In the genomic region with DNA sequence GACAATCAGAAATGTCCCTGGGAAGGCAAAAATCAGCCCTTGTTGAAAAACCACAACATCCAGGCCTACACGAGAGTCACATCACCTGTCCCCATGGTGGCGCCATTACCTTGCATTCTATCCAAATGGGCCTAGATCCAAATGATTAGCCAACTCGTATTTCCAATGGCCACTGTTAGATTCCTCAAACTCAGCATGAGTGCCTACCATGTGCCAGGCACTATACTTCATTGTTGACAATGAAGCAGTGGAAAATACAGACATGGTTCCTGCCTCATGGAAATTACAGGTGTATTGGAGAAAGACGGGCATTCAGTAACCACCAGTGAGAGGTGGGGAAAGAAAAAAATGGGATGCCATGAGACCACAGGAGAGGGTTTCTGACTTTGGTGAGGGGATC, we compare ENCODE assay signal across 8 cellular contexts. TPM values are rescaled to one million over a fixed set of nuclear protein-coding genes. Genes with fewer than 3 reads are reported as not detected.
DNase-seq lines count a peak whose midpoint lies in the region; ATAC-seq and TF ChIP-seq lines count a peak whose summit lies in the region.

No MANE protein-coding gene starts in this region.

- peak; percentile 75 for TF ChIP-seq CTCF in OCI-LY7 (conservative IDR thresholded peaks at IDR 0.05; ENCODE audit: low read length)
- peak; percentile 54 to 70 for TF ChIP-seq CTCF in mammary epithelial cell (conservative IDR thresholded peaks at IDR 0.05 in 1 of 2, IDR thresholded peaks at IDR 0.05 in 1 of 2; ENCODE audit: extremely low read depth in 1 of 2, insufficient read depth in 1 of 2, low read depth in 1 of 2, low read length in 2 of 2)
- TF ChIP-seq CTCF in nephron progenitor cell (IDR thresholded peaks at IDR 0.05), result peak; percentile 41

- peaks cover 75% of the 10 kb centered on the region for H3K4me1 Mint-ChIP-seq in nephron progenitor cell

- ATAC-seq in GM21423 (IDR thresholded peaks at IDR 0.05; ENCODE audit: unreplicated experiment) (no peak), GM18909 (IDR thresholded peaks at IDR 0.05; ENCODE audit: poor library complexity, unreplicated experiment) (no peak)

- H3K9me2 ChIP-seq in OCI-LY7 (ENCODE audit: insufficient read depth, low read length), result no peaks in the 10 kb centered on the region

- no peak overlapping the region for H3K9ac ChIP-seq in mammary epithelial cell (ENCODE audit: insufficient read depth, low read length)

- CTCF ChIA-PET in OCI-LY7 (lab: Charles Lee; ENCODE audit: unreplicated experiment), result no interaction called here
- CTCF ChIA-PET in mammary epithelial cell (lab: Charles Lee; ENCODE audit: low non-redundant PET), result no interaction called here

- intact Hi-C loops in OCI-LY7 (cut with micrococcal nuclease; ENCODE audit: unreplicated experiment), result no loop called here
- intact Hi-C loops in mammary epithelial cell (cut with micrococcal nuclease), result loop anchor here (1.0 to 2.0 kb wide), 3 partner anchors 61 to 119 kb away; no protein-coding TSS in a partner anchor

- H3K79me2 ChIP-seq in OCI-LY7 (ENCODE audit: insufficient read depth, low read depth, low read length), result no peaks in the 10 kb centered on the region
- no peaks in the 10 kb centered on the region for H3K79me2 ChIP-seq in mammary epithelial cell (ENCODE audit: insufficient read depth, low read length)

- WGBS in mammary epithelial cell (ENCODE audit: low coverage, missing lambda C conversion rate), result 61% methylated on average over 4 of the region's 4 CpGs

- H2AFZ ChIP-seq in OCI-LY7 (ENCODE audit: low read length), result no peak overlapping the region
- H2AFZ ChIP-seq in mammary epithelial cell (ENCODE audit: low read depth, low read length), result no peak overlapping the region

- no peaks in the 10 kb centered on the region for H3K36me3 Mint-ChIP-seq in nephron progenitor cell (ENCODE audit: low read depth)

- H3K36me3 ChIP-seq in OCI-LY7 (ENCODE audit: insufficient read depth, low read length), result no peaks in the 10 kb centered on the region
- H3K36me3 ChIP-seq in mammary epithelial cell (ENCODE audit: insufficient read depth, low read length), result no peaks in the 10 kb centered on the region

- no peak overlapping the region for H3K27ac Mint-ChIP-seq in nephron progenitor cell

- DNase-seq in COR-L47 (lab: John Stamatoyannopoulos, UW), result peak; percentile 86
- DNase-seq in HT-29 (ENCODE audit: low spot score), result peak; percentile 93
- peak; percentile 38 for DNase-seq in OCI-LY7 (ENCODE audit: low spot score)
- peak; percentile 66 for DNase-seq in mammary epithelial cell
- DNase-seq in nephron progenitor cell, result peak; percentile 44
- DNase-seq in GF-D8 (lab: John Stamatoyannopoulos, UW), result no peak

- no peaks in the 10 kb centered on the region for H3K27me3 Mint-ChIP-seq in nephron progenitor cell (ENCODE audit: low read depth, poor library complexity)

- H3K9me3 Mint-ChIP-seq in nephron progenitor cell, result no peaks in the 10 kb centered on the region

- H3K9me3 ChIP-seq in OCI-LY7 (ENCODE audit: low read length) (no peaks in the 10 kb centered on the region), mammary epithelial cell (replicated peaks; ENCODE audit: insufficient read depth, low read length) (no peaks in the 10 kb centered on the region)

- H3K27ac ChIP-seq in OCI-LY7 (ENCODE audit: low read depth, low read length, poor library complexity, severe bottlenecking), result no peak overlapping the region
- no peak overlapping the region for H3K27ac ChIP-seq in mammary epithelial cell (ENCODE audit: insufficient read depth, low read depth, low read length)

- peaks cover 10% of the 10 kb centered on the region for H3K4me1 ChIP-seq in OCI-LY7 (ENCODE audit: insufficient read depth, low read length, poor library complexity, severe bottlenecking)
- peaks cover 26% of the 10 kb centered on the region for H3K4me1 ChIP-seq in mammary epithelial cell (ENCODE audit: insufficient read depth, low read length)

- dilution Hi-C loops in mammary epithelial cell (cut with HindIII; ENCODE audit: low sequenced_read_pairs), result no loop called here

- H3K27me3 ChIP-seq in mammary epithelial cell (ENCODE audit: insufficient read depth, low read length), result no peaks in the 10 kb centered on the region

- BruUV-seq in OCI-LY7 (replicated peaks; lab: Mats Ljungman, UMichigan) (no TSS peak), mammary epithelial cell (replicated peaks; lab: Mats Ljungman, UMichigan) (no TSS peak)

- H3K4me3 Mint-ChIP-seq in nephron progenitor cell, result no peak overlapping the region

- POLR2A ChIA-PET in OCI-LY7 (lab: Charles Lee), result no interaction called here

- H4K20me1 ChIP-seq in OCI-LY7 (ENCODE audit: insufficient read depth, low read length) (no peaks in the 10 kb centered on the region), mammary epithelial cell (ENCODE audit: insufficient read depth, low read length) (no peaks in the 10 kb centered on the region)

- H3K4me2 ChIP-seq in OCI-LY7 (ENCODE audit: low read length) (no peak overlapping the region), mammary epithelial cell (ENCODE audit: insufficient read depth, low read depth, low read length) (no peak overlapping the region)

- in situ Hi-C loops in mammary epithelial cell (cut with MboI; ENCODE audit: low sequenced_read_pairs in 2 of 2), result loop anchor here (5.0 to 10.0 kb wide), 3 partner anchors 60 to 277 kb away; no protein-coding TSS in a partner anchor

- H3K4me3 ChIP-seq in OCI-LY7 (ENCODE audit: low read depth, low read length, poor library complexity, severe bottlenecking), result no peak overlapping the region
- H3K4me3 ChIP-seq in mammary epithelial cell (replicated peaks in 1 of 3; ENCODE audit: insufficient read depth in 1 of 3, low read depth in 2 of 3, low read length in 3 of 3), result no peak overlapping the region

RNA-seq across cellular contexts. Expression of gene CREB3L1, which starts 29.8 kb away (rescaled TPM):
- 50.1 and 64.2 TPM in 2 replicates for total RNA-seq in HT-29 (2014; rRNA removed; shearing (Covaris generic))
- total RNA-seq in OCI-LY7 (2014; rRNA removed; shearing (Covaris generic)), result not detected in 2 replicates
- total RNA-seq in OCI-LY7 (2022), result 0.15 and 0.17 TPM in 2 replicates
- total RNA-seq in mammary epithelial cell, result under 1 TPM in 1 of 2 donors, not detected in 1; 0.17 TPM
- polyA plus RNA-seq in mammary epithelial cell, result not detected
- not detected for polyA minus RNA-seq in mammary epithelial cell

Comparison
In these comparisons a context has a peak if more than half of its experiments do, and no peak if none do; other contexts are left out.
1. RNA of gene CREB3L1, which starts 29.8 kb away (total RNA-seq): 50.1 to 64.2 TPM in HT-29; 0.15 to 0.17 TPM in OCI-LY7 and 0.17 TPM in mammary epithelial cell; every median in the first group is over 10 times any median in the second.
2. Peak in every context shown above with its lines, with median percentiles within 50 percentile points of each other: CTCF ChIP-seq.